In the genomic region with DNA sequence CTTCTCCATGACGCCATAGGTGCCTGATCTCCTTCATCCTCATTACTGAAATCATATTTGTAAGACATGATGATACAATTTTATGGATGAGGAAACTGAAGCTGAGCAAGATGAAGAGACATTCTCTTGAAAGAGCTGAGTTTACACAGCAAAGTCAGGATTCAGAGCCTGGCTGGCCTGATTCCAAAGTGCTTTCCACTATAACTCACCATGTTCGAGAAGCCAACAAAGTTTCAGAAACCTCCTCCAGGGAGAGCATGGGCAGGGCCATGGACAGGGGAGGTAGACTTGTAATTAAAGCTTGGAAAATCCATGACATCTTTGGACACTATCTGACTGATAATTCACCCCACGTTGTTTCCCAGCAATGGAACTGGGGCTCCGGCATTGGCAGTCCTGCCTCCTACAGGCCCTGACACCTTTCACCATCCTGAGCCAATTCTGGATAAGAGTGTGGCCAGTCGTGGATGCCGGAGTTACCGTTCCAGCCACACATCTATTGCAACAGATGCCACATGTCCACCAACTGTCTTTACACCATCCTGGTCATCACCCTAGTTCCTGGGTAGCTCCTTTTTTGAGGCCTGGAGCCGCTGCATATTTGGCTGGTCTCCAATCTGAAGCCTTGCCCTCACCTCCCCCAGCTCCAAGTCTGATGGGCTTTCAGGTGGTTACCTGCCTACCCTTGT, we compare ENCODE assay signal across 18 cellular contexts.
"Had no signal": no experiment of that assay in that cellular context is flagged by ENCODE, and none has a peak within 500 bp of the region (broad histone marks: within the 10 kb centered on the region; RNA-seq: fewer than 3 reads in every experiment).

No MANE protein-coding gene starts in this region.

- H3K4me3 ChIP-seq: cardiac muscle cell, pancreas, SJSA1, skin epidermis had no signal

- H3K27ac ChIP-seq: cardiac muscle cell, pancreas, SJSA1 had no signal

- ATAC-seq: activated T-cell treated with anti-CD3 and anti-CD28 coated beads, Interleukin-2, amount 50 U/mL, for 4 hours; left lobe of liver; pancreas had no signal

- H3K9me3 ChIP-seq: pancreas, SJSA1 had no signal

- H3K36me3 ChIP-seq: cardiac muscle cell, pancreas, SJSA1 had no signal

- DNase-seq: activated CD4-positive, alpha-beta memory T cell treated with anti-CD3 and anti-CD28 coated beads for 36 hours; activated CD4-positive, CD25-positive, alpha-beta regulatory T cell treated with anti-CD3 and anti-CD28 coated beads, Interleukin-2, amount 50 U/mL, for 72 hours; activated gamma-delta T cell; activated naive CD8-positive, alpha-beta T cell treated with anti-CD3 and anti-CD28 coated beads for 36 hours; activated T-cell treated with anti-CD3 and anti-CD28 coated beads, Interleukin-2, amount 50 U/mL, for 4 hours; anterior cingulate cortex; effector CD4-positive, alpha-beta T cell; glutamatergic neuron; nephron progenitor cell; pancreas; retina; SW 1271 had no signal

- FAIRE-seq: colon, islet of Langerhans, pancreas had no signal

- H3K27me3 ChIP-seq: cardiac muscle cell, pancreas, SJSA1 had no signal
